ENCODE assay signal across 1 cellular context in the genomic region with DNA sequence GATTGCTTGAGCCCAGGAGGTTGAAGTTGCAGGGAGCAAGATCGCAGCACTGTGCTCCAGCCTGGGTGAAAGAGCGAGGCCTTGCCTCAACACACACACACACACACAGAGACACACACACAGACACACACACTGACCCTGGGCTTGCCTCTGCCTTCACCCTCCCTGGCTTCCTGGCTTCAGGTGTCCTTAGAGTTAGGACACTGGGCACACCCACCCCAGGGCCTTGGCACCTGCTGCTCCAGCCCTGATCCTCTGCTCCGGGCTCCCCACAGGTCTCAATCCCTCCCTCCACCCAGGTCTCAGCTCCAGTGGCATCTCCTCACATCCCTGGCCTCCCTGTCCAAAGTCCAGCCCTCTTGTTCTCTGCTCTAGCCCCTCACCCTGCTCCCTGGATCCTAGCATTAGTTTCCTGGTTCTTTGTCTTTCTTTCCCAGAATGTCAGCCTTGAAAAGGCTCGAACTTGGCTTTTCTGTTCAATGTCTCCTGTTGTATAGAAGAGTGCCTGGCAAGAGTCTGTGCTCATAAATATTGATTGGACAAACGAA.
TF ChIP-seq lines count a peak whose summit lies in the region.

No MANE protein-coding gene starts in this region.

TF ChIP-seq in IMR-90, 13 proteins besides CTCF, POLR2A, EP300 and RAD21 (continued from another document):
- TF ChIP-seq CEBPB (IDR thresholded peaks at IDR 0.05; ENCODE audit: low read depth, low read length): no peak
- TF ChIP-seq MXI1 (IDR thresholded peaks at IDR 0.05; ENCODE audit: borderline replicate concordance, low read depth, low read length): no peak
- TF ChIP-seq NFE2L2 (IDR thresholded peaks at IDR 0.05; ENCODE audit: low read depth, low read length): no peak
- no peak for TF ChIP-seq SMC3 (IDR thresholded peaks at IDR 0.05; ENCODE audit: low read depth, low read length)
- TF ChIP-seq CHD1 (IDR thresholded peaks at IDR 0.05; ENCODE audit: low read depth, low read length): no peak
